In genomic region chr12:93624595-93625294, GRCh38 we compare ENCODE assay signal across 9 cellular contexts. TPM values are rescaled to one million over a fixed set of nuclear protein-coding genes. Genes with fewer than 3 reads are reported as not detected.
A peak's percentile ranks its signal among the peaks of the same experiment; 100 is the strongest.
DNase-seq lines count a peak whose midpoint lies in the region; ATAC-seq, FAIRE-seq and TF ChIP-seq lines count a peak whose summit lies in the region.
"Had no signal": no experiment of that assay in that cellular context is flagged by ENCODE, and none has a peak within 500 bp of the region (broad histone marks: within the 10 kb centered on the region; RNA-seq: fewer than 3 reads in every experiment).

No MANE protein-coding gene starts in this region.

- H3K27ac Mint-ChIP-seq in activated CD4-positive, alpha-beta T cell treated with anti-CD3 and anti-CD28 coated beads, Interleukin-2, amount 10 ng/mL, durations not matched to agents 24 days and 14 days = no peak overlapping the region

- ATAC-seq in GM19468 (IDR thresholded peaks at IDR 0.05; ENCODE audit: extremely low read depth, unreplicated experiment) = peak; percentile 26
- ATAC-seq in HG03520 (IDR thresholded peaks at IDR 0.05; ENCODE audit: unreplicated experiment) = peak; percentile 75

- H3K9me3 Mint-ChIP-seq in activated CD4-positive, alpha-beta T cell treated with anti-CD3 and anti-CD28 coated beads, Interleukin-2, amount 10 ng/mL, durations not matched to agents 24 days and 14 days = peaks cover 9% of the 10 kb centered on the region

- no peak for TF ChIP-seq CTCF in AG09309 (IDR thresholded peaks at IDR 0.05; ENCODE audit: control insufficient read depth, insufficient read depth, low read depth, low read length, missing control alignments)

- intact Hi-C loops in activated CD4-positive, alpha-beta T cell treated with anti-CD3 and anti-CD28 coated beads, Interleukin-2, amount 10 ng/mL, durations not matched to agents 24 days and 14 days (cut with micrococcal nuclease) = no loop called here

- no peak for FAIRE-seq in urothelium cell line (lab: Jason Lieb, UNC)

- peaks cover 8% of the 10 kb centered on the region for H3K27me3 Mint-ChIP-seq in activated CD4-positive, alpha-beta T cell treated with anti-CD3 and anti-CD28 coated beads, Interleukin-2, amount 10 ng/mL, durations not matched to agents 24 days and 14 days

- DNase-seq in AG09309 (ENCODE audit: low read depth) (peak; percentile 93), epidermal melanocyte (ENCODE audit: insufficient read length, low spot score) (peak; percentile 57), urothelium cell line (ENCODE audit: low spot score) (peak; percentile 69), NCI-H748 (lab: John Stamatoyannopoulos, UW; ENCODE audit: unreplicated experiment) (no peak), NCI-H524 treated with DMSO at 0.1 percent for 48 hours (lab: John Stamatoyannopoulos, UW) (no peak)
- DNase-seq in activated CD4-positive, alpha-beta T cell treated with anti-CD3 and anti-CD28 coated beads, Interleukin-2, amount 10 ng/mL, durations not matched to agents 24 days and 14 days = no peak
- DNase-seq: heart left ventricle had no signal

- H3K4me3 Mint-ChIP-seq in activated CD4-positive, alpha-beta T cell treated with anti-CD3 and anti-CD28 coated beads, Interleukin-2, amount 10 ng/mL, durations not matched to agents 24 days and 14 days = no peak overlapping the region

- no peaks in the 10 kb centered on the region for H3K36me3 Mint-ChIP-seq in activated CD4-positive, alpha-beta T cell treated with anti-CD3 and anti-CD28 coated beads, Interleukin-2, amount 10 ng/mL, durations not matched to agents 24 days and 14 days (ENCODE audit: low read depth)

- H3K4me1 Mint-ChIP-seq in activated CD4-positive, alpha-beta T cell treated with anti-CD3 and anti-CD28 coated beads, Interleukin-2, amount 10 ng/mL, durations not matched to agents 24 days and 14 days = peaks cover 4% of the 10 kb centered on the region

- H3K4me3 ChIP-seq in AG09309 (ENCODE audit: control insufficient read depth, low read depth, low read length) = no peak overlapping the region
- H3K4me3 ChIP-seq: heart left ventricle had no signal

RNA-seq across cellular contexts. Expression of gene SOCS2, which starts 52.3 kb away (rescaled TPM):
- 11.5 and 16.5 TPM in 2 replicates for total RNA-seq in activated CD4-positive, alpha-beta T cell treated with anti-CD3 and anti-CD28 coated beads, Interleukin-2, amount 10 ng/mL, durations not matched to agents 24 days and 14 days

RNA-seq across cellular contexts. Expression of gene CRADD, which starts 52.4 kb away (rescaled TPM):
- total RNA-seq in activated CD4-positive, alpha-beta T cell treated with anti-CD3 and anti-CD28 coated beads, Interleukin-2, amount 10 ng/mL, durations not matched to agents 24 days and 14 days = 8.1 and 12.6 TPM in 2 replicates

Comparison
In these comparisons a context has a peak if more than half of its experiments do, and no peak if none do; other contexts are left out.
1. DNase-seq: peak in AG09309 (single experiment), epidermal melanocyte (single experiment) and urothelium cell line (single experiment); none in NCI-H748 (single experiment), activated CD4-positive, alpha-beta T cell treated with anti-CD3 and anti-CD28 coated beads, Interleukin-2, amount 10 ng/mL, durations not matched to agents 24 days and 14 days (single experiment) and NCI-H524 treated with DMSO at 0.1 percent for 48 hours (single experiment).